In genomic region chr12:13339538-13339937, GRCh38 we compare ENCODE assay signal across 18 cellular contexts.
DNase-seq lines count a peak whose midpoint lies in the region; ATAC-seq, FAIRE-seq and TF ChIP-seq lines count a peak whose summit lies in the region.
"Had no signal": no experiment of that assay in that cellular context is flagged by ENCODE, and none has a peak within 500 bp of the region (broad histone marks: within the 10 kb centered on the region; RNA-seq: fewer than 3 reads in every experiment).

No MANE protein-coding gene starts in this region.

- POLR2A ChIA-PET in HepG2 (lab: Yijun Ruan, JAX) = no interaction called here

- DNase-seq in HepG2 (ENCODE audit: low spot score) (peak; percentile 1), right lobe of liver (no peak), amniotic epithelial cell (ENCODE audit: low read depth) (peak; percentile 24), iPS-NIHi11 (ENCODE audit: low spot score) (peak; percentile 38), KBM-7 (no peak), kidney (no peak), H54 (ENCODE audit: insufficient read length, low spot score) (no peak)
- no peak for DNase-seq in activated naive CD4-positive, alpha-beta T cell treated with anti-CD3 and anti-CD28 coated beads, Interleukin-2, amount 50 U/mL, for 16 hours
- DNase-seq: activated CD4-positive, alpha-beta T cell treated with anti-CD3 and anti-CD28 coated beads, Interleukin-2, amount 10 ng/mL, durations not matched to agents 24 days and 14 days; activated T-cell treated with anti-CD3 and anti-CD28 coated beads, Interleukin-2, amount 50 U/mL, for 1 hour; adrenal gland; NCI-H69; SHP77; stimulated activated naive CD8-positive, alpha-beta T cell treated with anti-CD3 and anti-CD28 coated beads, Interleukin-15, Interleukin-2, amounts not matched to agents 100 U/mL and 50 U/mL, for 24 hours; uterus had no signal

- TF ChIP-seq POLR2A in HepG2 (IDR thresholded peaks at IDR 0.05; ENCODE audit: insufficient read depth in 1 of 2, low read depth in 2 of 2, low read length in 2 of 2) (no peak), right lobe of liver (IDR thresholded peaks at IDR 0.05) (no peak), H54 (IDR thresholded peaks at IDR 0.05; ENCODE audit: low read depth, low read length) (no peak)

- no peaks in the 10 kb centered on the region for H3K36me3 ChIP-seq in HepG2 (replicated peaks in 1 of 2; ENCODE audit: control insufficient read depth in 1 of 2, insufficient read depth in 2 of 2, low read length in 2 of 2)
- H3K36me3 ChIP-seq in right lobe of liver = no peaks in the 10 kb centered on the region
- H3K36me3 ChIP-seq in kidney (ENCODE audit: control insufficient read depth in 1 of 2, insufficient read depth in 2 of 2, low read length in 2 of 2) = no peaks in the 10 kb centered on the region
- H3K36me3 ChIP-seq: adrenal gland, uterus had no signal

- TF ChIP-seq RAD21 in HepG2 (CRISPR knock-in tag; IDR thresholded peaks at IDR 0.05) = no peak

- no peak overlapping the region for H3K4me2 ChIP-seq in HepG2 (ENCODE audit: low read depth, low read length)
- H3K4me2 ChIP-seq: KMS-11 had no signal

- no peaks in the 10 kb centered on the region for H3K9me3 ChIP-seq in HepG2 (ENCODE audit: low read length)
- no peaks in the 10 kb centered on the region for H3K9me3 ChIP-seq in right lobe of liver
- no peaks in the 10 kb centered on the region for H3K9me3 ChIP-seq in kidney (ENCODE audit: control insufficient read depth in 1 of 2, low read length in 2 of 2)
- H3K9me3 ChIP-seq: adrenal gland, uterus had no signal

- 0% methylated on average over 1 of the region's 1 CpG for WGBS in HepG2 (ENCODE audit: low lambda C conversion rate)
- 80% methylated on average over 1 of the region's 1 CpG for WGBS in right lobe of liver (ENCODE audit: insufficient coverage, low coverage, low lambda C conversion rate, missing lambda C conversion rate)

- no peak for FAIRE-seq in HepG2 (lab: Jason Lieb, UNC)
- FAIRE-seq in kidney (lab: Jason Lieb, UNC) = no peak
- no peak for FAIRE-seq in H54 (lab: Jason Lieb, UNC)
- FAIRE-seq: GM18507 had no signal

- ATAC-seq in HepG2 = no peak
- ATAC-seq in right lobe of liver = no peak
- ATAC-seq: stimulated activated naive CD8-positive, alpha-beta T cell treated with anti-CD3 and anti-CD28 coated beads, Interleukin-15, Interleukin-2, amounts not matched to agents 100 U/mL and 50 U/mL, for 24 hours had no signal

- H4K20me1 ChIP-seq in HepG2 (ENCODE audit: insufficient read depth, low read length) = no peaks in the 10 kb centered on the region

- H2AFZ ChIP-seq in HepG2 (ENCODE audit: low read length) = no peak overlapping the region

- TF ChIP-seq CTCF in HepG2 (CRISPR knock-in tag; IDR thresholded peaks at IDR 0.05) (no peak), right lobe of liver (IDR thresholded peaks at IDR 0.05) (no peak), kidney (IDR thresholded peaks at IDR 0.05; ENCODE audit: borderline replicate concordance, extremely low read depth, insufficient read depth) (no peak)

- H3K27me3 ChIP-seq in HepG2 (ENCODE audit: control insufficient read depth in 1 of 2, insufficient read depth in 2 of 2, low read length in 2 of 2) (peaks cover 0 to 4% of the 10 kb centered on the region in 2 experiments; a peak in 1 of 5 replicates), right lobe of liver (no peaks in the 10 kb centered on the region)
- H3K27me3 ChIP-seq: adrenal gland, uterus had no signal

- intact Hi-C loops in HepG2 (cut with micrococcal nuclease; ENCODE audit: unreplicated experiment) = no loop called here
- intact Hi-C loops in right lobe of liver (cut with DNase I) = no loop called here
- intact Hi-C loops in kidney (cut with DNase I) = no loop called here

- in situ Hi-C loops in HepG2 (cut with HindIII; ENCODE audit: extremely low pct_ligation_motif_present, low pct_unique_long_range_greater_than_20kb) (no loop called here), KBM-7 (cut with MboI; ENCODE audit: low pct_unique_long_range_greater_than_20kb, low sequenced_read_pairs) (no loop called here)

- BruUV-seq in HepG2 (replicated peaks; lab: Mats Ljungman, UMichigan) = no TSS peak

- TF ChIP-seq EP300 in HepG2 (IDR thresholded peaks at IDR 0.05; ENCODE audit: low read depth in 2 of 2, low read length in 2 of 2) = no peak
- TF ChIP-seq EP300 in HepG2 (CRISPR knock-in tag; IDR thresholded peaks at IDR 0.05; ENCODE audit: borderline replicate concordance) = no peak

- H3K27ac ChIP-seq in HepG2 (ENCODE audit: extremely low read length, insufficient read depth, low read length) = no peak overlapping the region
- H3K27ac ChIP-seq in right lobe of liver = no peak overlapping the region
- no peak overlapping the region for H3K27ac ChIP-seq in kidney (ENCODE audit: low read depth in 2 of 2, low read length in 2 of 2)
- H3K27ac ChIP-seq: adrenal gland, KMS-11, uterus had no signal

- H3K79me2 ChIP-seq in HepG2 (ENCODE audit: insufficient read depth, low read length) = no peaks in the 10 kb centered on the region

- H3K4me3 ChIP-seq in HepG2 (replicated peaks in 1 of 3; ENCODE audit: insufficient read depth in 1 of 3, low read depth in 2 of 3, low read length in 3 of 3) (no peak overlapping the region), right lobe of liver (no peak overlapping the region), kidney (ENCODE audit: low read length in 2 of 2) (no peak overlapping the region)
- H3K4me3 ChIP-seq: adrenal gland, lung, uterus had no signal

- H3K9ac ChIP-seq in HepG2 (ENCODE audit: insufficient read depth, low read depth, low read length) (no peak overlapping the region), kidney (ENCODE audit: low read length in 2 of 2) (no peak overlapping the region)
- H3K9ac ChIP-seq: KMS-11 had no signal

- CTCF ChIA-PET in HepG2 (lab: Yijun Ruan, JAX; ENCODE audit: low intra/inter-chr PET ratio, low total read pairs) = no interaction called here

- H3K4me1 ChIP-seq in HepG2 (ENCODE audit: insufficient read depth, low read length) (no peaks in the 10 kb centered on the region), right lobe of liver (no peaks in the 10 kb centered on the region), kidney (ENCODE audit: control insufficient read depth in 1 of 2, insufficient read depth in 1 of 2, low read depth in 1 of 2, low read length in 2 of 2) (no peaks in the 10 kb centered on the region)
- H3K4me1 ChIP-seq: adrenal gland, uterus had no signal

TF ChIP-seq in HepG2, 621 proteins besides CTCF, POLR2A, EP300 and RAD21 (continues in another document):
- TF ChIP-seq HOXD1 (CRISPR knock-in tag; IDR thresholded peaks at IDR 0.05) (no peak), ZNF331 (CRISPR knock-in tag; IDR thresholded peaks at IDR 0.05) (no peak), BRD4 (CRISPR knock-in tag; IDR thresholded peaks at IDR 0.05) (no peak), MTF2 (CRISPR knock-in tag; IDR thresholded peaks at IDR 0.05; ENCODE audit: borderline replicate concordance) (no peak), ZNF672 (CRISPR knock-in tag; IDR thresholded peaks at IDR 0.05) (no peak), ISL2 (CRISPR knock-in tag; IDR thresholded peaks at IDR 0.05) (no peak), XBP1 (CRISPR knock-in tag; IDR thresholded peaks at IDR 0.05) (no peak), ZSCAN22 (CRISPR knock-in tag; IDR thresholded peaks at IDR 0.05) (no peak), SKIL (CRISPR knock-in tag; IDR thresholded peaks at IDR 0.05; ENCODE audit: borderline replicate concordance) (no peak), NFYC (CRISPR knock-in tag; IDR thresholded peaks at IDR 0.05) (no peak), ZFP82 (CRISPR knock-in tag; IDR thresholded peaks at IDR 0.05; ENCODE audit: borderline replicate concordance) (no peak), RBM22 (optimal IDR thresholded peaks at IDR 0.05; ENCODE audit: low read length) (no peak), SIN3B (IDR thresholded peaks at IDR 0.05; ENCODE audit: low read length) (no peak)
- TF ChIP-seq, protein P1, sequence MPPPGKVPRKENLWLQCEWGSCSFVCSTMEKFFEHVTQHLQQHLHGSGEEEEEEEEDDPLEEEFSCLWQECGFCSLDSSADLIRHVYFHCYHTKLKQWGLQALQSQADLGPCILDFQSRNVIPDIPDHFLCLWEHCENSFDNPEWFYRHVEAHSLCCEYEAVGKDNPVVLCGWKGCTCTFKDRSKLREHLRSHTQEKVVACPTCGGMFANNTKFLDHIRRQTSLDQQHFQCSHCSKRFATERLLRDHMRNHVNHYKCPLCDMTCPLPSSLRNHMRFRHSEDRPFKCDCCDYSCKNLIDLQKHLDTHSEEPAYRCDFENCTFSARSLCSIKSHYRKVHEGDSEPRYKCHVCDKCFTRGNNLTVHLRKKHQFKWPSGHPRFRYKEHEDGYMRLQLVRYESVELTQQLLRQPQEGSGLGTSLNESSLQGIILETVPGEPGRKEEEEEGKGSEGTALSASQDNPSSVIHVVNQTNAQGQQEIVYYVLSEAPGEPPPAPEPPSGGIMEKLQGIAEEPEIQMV (CRISPR knock-in tag; IDR thresholded peaks at IDR 0.05; ENCODE audit: low read depth) = no peak
- TF ChIP-seq, protein P2, sequence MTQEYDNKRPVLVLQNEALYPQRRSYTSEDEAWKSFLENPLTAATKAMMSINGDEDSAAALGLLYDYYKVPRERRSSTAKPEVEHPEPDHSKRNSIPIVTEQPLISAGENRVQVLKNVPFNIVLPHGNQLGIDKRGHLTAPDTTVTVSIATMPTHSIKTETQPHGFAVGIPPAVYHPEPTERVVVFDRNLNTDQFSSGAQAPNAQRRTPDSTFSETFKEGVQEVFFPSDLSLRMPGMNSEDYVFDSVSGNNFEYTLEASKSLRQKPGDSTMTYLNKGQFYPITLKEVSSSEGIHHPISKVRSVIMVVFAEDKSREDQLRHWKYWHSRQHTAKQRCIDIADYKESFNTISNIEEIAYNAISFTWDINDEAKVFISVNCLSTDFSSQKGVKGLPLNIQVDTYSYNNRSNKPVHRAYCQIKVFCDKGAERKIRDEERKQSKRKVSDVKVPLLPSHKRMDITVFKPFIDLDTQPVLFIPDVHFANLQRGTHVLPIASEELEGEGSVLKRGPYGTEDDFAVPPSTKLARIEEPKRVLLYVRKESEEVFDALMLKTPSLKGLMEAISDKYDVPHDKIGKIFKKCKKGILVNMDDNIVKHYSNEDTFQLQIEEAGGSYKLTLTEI (CRISPR knock-in tag; conservative IDR thresholded peaks at IDR 0.05) = no peak

Comparison
In these comparisons a context has a peak if more than half of its experiments do, and no peak if none do; other contexts are left out.
1. DNase-seq: peak in HepG2 (single experiment), amniotic epithelial cell (single experiment) and iPS-NIHi11 (single experiment); none in right lobe of liver (0 of 3), KBM-7 (single experiment), kidney (single experiment), H54 (single experiment) and activated naive CD4-positive, alpha-beta T cell treated with anti-CD3 and anti-CD28 coated beads, Interleukin-2, amount 50 U/mL, for 16 hours (single experiment).